ENCODE assay signal across 14 cellular contexts in genomic region chr17:60231691-60232090, GRCh38.
DNase-seq lines count a peak whose midpoint lies in the region; ATAC-seq and TF ChIP-seq lines count a peak whose summit lies in the region.
"Had no signal": no experiment of that assay in that cellular context is flagged by ENCODE, and none has a peak within 500 bp of the region (broad histone marks: within the 10 kb centered on the region; RNA-seq: fewer than 3 reads in every experiment).

No MANE protein-coding gene starts in this region.

- in situ Hi-C loops in mammary epithelial cell (cut with MboI; ENCODE audit: low sequenced_read_pairs in 2 of 2), result loop anchor here in 1 of 2 donors (25.0 kb wide), 1 partner anchor 206 kb away; no protein-coding TSS in a partner anchor
- in situ Hi-C loops in GM13976 (cut with MboI; ENCODE audit: low sequenced_read_pairs, unreplicated experiment), result no loop called here

- 83% methylated on average over 2 of the region's 2 CpGs for WGBS in mammary epithelial cell (ENCODE audit: low coverage, missing lambda C conversion rate)

- CTCF ChIA-PET in mammary epithelial cell (lab: Charles Lee; ENCODE audit: low non-redundant PET), result interaction anchor here (0.5 to 0.7 kb wide), 2 partner anchors 45 to 1574 kb away, joined by 3 read pairs; no protein-coding TSS in a partner anchor

- H2AFZ ChIP-seq in mammary epithelial cell (ENCODE audit: low read depth, low read length), result no peak overlapping the region

- H3K36me3 ChIP-seq in mammary epithelial cell (ENCODE audit: insufficient read depth, low read length) (peaks cover 2% of the 10 kb centered on the region), breast epithelium (no peaks in the 10 kb centered on the region), WERI-Rb-1 (peaks cover 4% of the 10 kb centered on the region), left lung (peaks cover 0 to 28% of the 10 kb centered on the region in 2 donors), MG63 (peaks cover 13% of the 10 kb centered on the region)

- H3K79me2 ChIP-seq in mammary epithelial cell (ENCODE audit: insufficient read depth, low read length), result no peaks in the 10 kb centered on the region

- DNase-seq in mammary epithelial cell (peak; percentile 59), breast epithelium (ENCODE audit: low spot score in 2 of 2) (no peak), WERI-Rb-1 (no peak), foreskin keratinocyte (peak; percentile 15 to 32), superior temporal gyrus (ENCODE audit: extremely low spot score) (peak; percentile 78), GM13976 (ENCODE audit: low spot score) (no peak), left lung (no peak), MG63 (no peak)
- DNase-seq: body of pancreas, naive B cell, NCI-H187 treated with DMSO at 0.1 percent for 48 hours, T-cell had no signal

- H3K4me3 ChIP-seq in mammary epithelial cell (replicated peaks in 1 of 3; ENCODE audit: insufficient read depth in 1 of 3, low read depth in 2 of 3, low read length in 3 of 3) (no peak overlapping the region), breast epithelium (no peak overlapping the region), WERI-Rb-1 (ENCODE audit: low read depth, low read length) (no peak overlapping the region), left lung (no peak overlapping the region), MG63 (no peak overlapping the region)
- H3K4me3 ChIP-seq: body of pancreas, skin epidermis had no signal

- H3K27ac ChIP-seq in mammary epithelial cell (ENCODE audit: insufficient read depth, low read depth, low read length) (no peak overlapping the region), breast epithelium (no peak overlapping the region), WERI-Rb-1 (peak overlapping the region; percentile 12; the same call in 1 of the 2 replicates), foreskin keratinocyte (no peak overlapping the region), left lung (peak overlapping the region in 1 of 2 donors; percentile 6)
- H3K27ac ChIP-seq: body of pancreas, epithelial cell of prostate had no signal

- H3K4me1 ChIP-seq in mammary epithelial cell (ENCODE audit: insufficient read depth, low read length) (peaks cover 3% of the 10 kb centered on the region), breast epithelium (no peaks in the 10 kb centered on the region), foreskin keratinocyte (no peaks in the 10 kb centered on the region), left lung (no peaks in the 10 kb centered on the region)
- H3K4me1 ChIP-seq: body of pancreas had no signal

- no peak overlapping the region for H3K4me2 ChIP-seq in mammary epithelial cell (ENCODE audit: insufficient read depth, low read depth, low read length)

- no peak for TF ChIP-seq POLR2A in breast epithelium (IDR thresholded peaks at IDR 0.05)

- intact Hi-C loops in mammary epithelial cell (cut with micrococcal nuclease), result loop anchor here (1.0 kb wide), 1 partner anchor 205 kb away; no protein-coding TSS in a partner anchor
- intact Hi-C loops in breast epithelium (cut with DNase I; ENCODE audit: low total_unique reads), result no loop called here
- intact Hi-C loops in left lung (cut with DNase I), result no loop called here

- no peak for TF ChIP-seq CTCF in mammary epithelial cell (conservative IDR thresholded peaks at IDR 0.05 in 1 of 2, IDR thresholded peaks at IDR 0.05 in 1 of 2; ENCODE audit: extremely low read depth in 1 of 2, insufficient read depth in 1 of 2, low read depth in 1 of 2, low read length in 2 of 2)
- no peak for TF ChIP-seq CTCF in breast epithelium (IDR thresholded peaks at IDR 0.05)
- no peak for TF ChIP-seq CTCF in WERI-Rb-1 (IDR thresholded peaks at IDR 0.05; ENCODE audit: low read depth, low read length)
- TF ChIP-seq CTCF in foreskin keratinocyte (conservative IDR thresholded peaks at IDR 0.05), result no peak
- TF ChIP-seq CTCF in GM13976 (IDR thresholded peaks at IDR 0.05; ENCODE audit: borderline replicate concordance, control extremely low read depth, extremely low read depth, insufficient read depth, missing control alignments), result no peak
- TF ChIP-seq CTCF in left lung (IDR thresholded peaks at IDR 0.05), result no peak

- H3K9me3 ChIP-seq in mammary epithelial cell (replicated peaks; ENCODE audit: insufficient read depth, low read length) (no peaks in the 10 kb centered on the region), breast epithelium (no peaks in the 10 kb centered on the region), WERI-Rb-1 (ENCODE audit: severe bottlenecking) (no peaks in the 10 kb centered on the region), left lung (no peaks in the 10 kb centered on the region), MG63 (no peaks in the 10 kb centered on the region)
- H3K9me3 ChIP-seq: body of pancreas had no signal

- ATAC-seq in foreskin keratinocyte (no peak), left lung (no peak)
- ATAC-seq: body of pancreas, T-cell had no signal

- no TSS peak for BruUV-seq in mammary epithelial cell (replicated peaks; lab: Mats Ljungman, UMichigan)

- H3K9ac ChIP-seq in mammary epithelial cell (ENCODE audit: insufficient read depth, low read length), result no peak overlapping the region

- no peaks in the 10 kb centered on the region for H4K20me1 ChIP-seq in mammary epithelial cell (ENCODE audit: insufficient read depth, low read length)

- no peaks in the 10 kb centered on the region for H3K27me3 ChIP-seq in mammary epithelial cell (ENCODE audit: insufficient read depth, low read length)
- no peaks in the 10 kb centered on the region for H3K27me3 ChIP-seq in breast epithelium
- no peaks in the 10 kb centered on the region for H3K27me3 ChIP-seq in WERI-Rb-1 (ENCODE audit: insufficient read depth, low read depth, severe bottlenecking)
- H3K27me3 ChIP-seq in foreskin keratinocyte, result no peaks in the 10 kb centered on the region
- H3K27me3 ChIP-seq in left lung, result no peaks in the 10 kb centered on the region
- no peaks in the 10 kb centered on the region for H3K27me3 ChIP-seq in MG63
- H3K27me3 ChIP-seq: body of pancreas had no signal

- dilution Hi-C loops in mammary epithelial cell (cut with HindIII; ENCODE audit: low sequenced_read_pairs), result no loop called here

Comparison
In these comparisons a context has a peak if more than half of its experiments do, and no peak if none do; other contexts are left out.
1. DNase-seq: peak in mammary epithelial cell (single experiment), foreskin keratinocyte (2 of 2) and superior temporal gyrus (single experiment); none in breast epithelium (0 of 2), WERI-Rb-1 (single experiment), GM13976 (single experiment), left lung (0 of 2) and MG63 (single experiment).